Comparison of ENCODE assay signal across 8 cellular contexts in the genomic region with DNA sequence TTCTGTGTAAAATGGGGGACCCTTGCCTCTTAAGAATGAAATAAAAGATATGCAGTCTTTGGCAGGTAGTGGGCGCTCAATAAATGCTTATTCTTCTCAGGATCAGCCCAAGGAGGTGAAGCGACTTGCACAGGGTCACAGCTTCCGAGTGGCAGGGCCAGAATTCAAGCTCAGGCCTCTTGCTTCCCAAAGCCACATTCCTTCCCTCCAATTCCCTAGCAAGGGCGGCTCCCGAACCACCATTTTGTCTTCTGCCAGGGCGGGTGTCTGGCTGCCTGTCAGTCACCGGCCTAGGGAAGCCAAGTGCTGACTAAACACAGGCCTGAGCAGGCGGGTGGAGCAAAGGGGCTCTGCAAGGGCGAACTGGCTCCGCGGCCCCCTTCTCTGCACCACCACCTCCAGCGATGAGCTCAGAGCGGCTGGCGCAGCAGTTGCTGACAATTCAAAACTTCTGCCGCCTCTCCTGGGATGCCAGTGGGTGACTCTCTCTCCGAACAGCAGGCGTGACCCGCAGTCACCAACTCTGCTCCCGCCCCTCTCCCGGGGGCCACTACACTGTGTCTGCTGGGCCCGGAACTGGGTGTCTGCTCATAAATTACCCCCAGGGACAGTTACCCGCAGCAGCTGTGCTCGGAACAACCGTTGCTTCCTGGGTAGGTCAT. TPM values are rescaled to one million over a fixed set of nuclear protein-coding genes. Genes with fewer than 3 reads are reported as not detected.
DNase-seq lines count a peak whose midpoint lies in the region; ATAC-seq and TF ChIP-seq lines count a peak whose summit lies in the region.

No MANE protein-coding gene starts in this region.

- TF ChIP-seq CTCF in GM13977 (IDR thresholded peaks at IDR 0.05; ENCODE audit: extremely low read depth, insufficient read depth, missing control alignments) (peak; percentile 65), tibial nerve (IDR thresholded peaks at IDR 0.05) (peak in 2 of 5 experiments; percentile 16 to 28)

- no peaks in the 10 kb centered on the region for H3K27me3 ChIP-seq in tibial nerve
- no peaks in the 10 kb centered on the region for H3K27me3 ChIP-seq in HAP-1 (ENCODE audit: low read depth)

- no peaks in the 10 kb centered on the region for H3K9me3 ChIP-seq in mesodermal cell (ENCODE audit: control insufficient read depth, low read length)
- H3K9me3 ChIP-seq in tibial nerve, result no peaks in the 10 kb centered on the region
- no peaks in the 10 kb centered on the region for H3K9me3 ChIP-seq in HAP-1

- DNase-seq in GM13977 (ENCODE audit: low spot score), result peak; percentile 74
- DNase-seq in NCI-H2227 (lab: John Stamatoyannopoulos, UW; ENCODE audit: unreplicated experiment), result peak; percentile 62
- peak; percentile 58 for DNase-seq in ecto neural progenitor cell (ENCODE audit: low spot score)
- peak; percentile 58 to 62 for DNase-seq in tibial nerve (ENCODE audit: low spot score in 2 of 2)
- DNase-seq in GOT3 (lab: John Stamatoyannopoulos, UW), result no peak
- DNase-seq in HAP-1 (ENCODE audit: low spot score in 2 of 2), result no peak

- in situ Hi-C loops in GM13977 (cut with MboI; ENCODE audit: low pct_unique_long_range_greater_than_20kb, low sequenced_read_pairs, unreplicated experiment) (no loop called here), HAP-1 (cut with MboI; ENCODE audit: low sequenced_read_pairs) (no loop called here)

- H3K36me3 ChIP-seq in mesodermal cell (ENCODE audit: control insufficient read depth, insufficient read depth, low read length) (peaks cover 36% of the 10 kb centered on the region), tibial nerve (peaks cover 4 to 24% (median 13%) of the 10 kb centered on the region in 3 donors), HAP-1 (replicated peaks) (peaks cover 5% of the 10 kb centered on the region)

- 77 to 86% methylated on average over 20 of the region's 24 CpGs for WGBS in mesodermal cell (ENCODE audit: insufficient coverage in 2 of 2), 2 experiments
- 12 to 29% methylated on average over 17 to 22 of the region's 24 CpGs for WGBS in tibial nerve, 2 donors

- H3K27ac ChIP-seq in mesodermal cell (ENCODE audit: low read depth, low read length, severe bottlenecking), result peak overlapping the region; percentile 73
- H3K27ac ChIP-seq in tibial nerve, result peak overlapping the region; percentile 66 to 90 (median 82)

- no peak for ATAC-seq in HG03571 (IDR thresholded peaks at IDR 0.05; ENCODE audit: unreplicated experiment)

- peaks cover 42% of the 10 kb centered on the region for H3K4me1 ChIP-seq in mesodermal cell (ENCODE audit: control insufficient read depth, insufficient read depth, low read length, poor library complexity, severe bottlenecking)
- H3K4me1 ChIP-seq in tibial nerve, result peaks cover 0 to 85% (median 41%) of the 10 kb centered on the region in 4 donors
- no peaks in the 10 kb centered on the region for H3K4me1 ChIP-seq in HAP-1

- H3K4me3 ChIP-seq in mesodermal cell (ENCODE audit: extremely low read depth, insufficient read depth, low read length, poor library complexity, severe bottlenecking), result no peak overlapping the region
- peak overlapping the region in 2 of 4 donors; percentile 7 to 15 for H3K4me3 ChIP-seq in tibial nerve
- no peak overlapping the region for H3K4me3 ChIP-seq in HAP-1

- TF ChIP-seq EP300 in tibial nerve (IDR thresholded peaks at IDR 0.05), result peak in 1 of 2 donors; percentile 58

- TF ChIP-seq POLR2A in tibial nerve (IDR thresholded peaks at IDR 0.05), result peak in 1 of 2 donors; percentile 15

RNA-seq across cellular contexts. Expression of a gene that starts 10.8 kb away (rescaled TPM):
- polyA plus RNA-seq in mesodermal cell (2013, experiment 1 of 2), result 6.0 TPM
- polyA plus RNA-seq in mesodermal cell (2013, experiment 2 of 2), result 6.1 TPM
- total RNA-seq in tibial nerve, result not detected

RNA-seq across cellular contexts. Expression of a gene that starts 20.1 kb away (rescaled TPM):
- 3.1 TPM for polyA plus RNA-seq in mesodermal cell (2013, experiment 1 of 2)
- 1.2 TPM for polyA plus RNA-seq in mesodermal cell (2013, experiment 2 of 2)
- total RNA-seq in tibial nerve, result not detected

RNA-seq across cellular contexts. Expression of a gene that starts 28.6 kb away (rescaled TPM):
- 131 TPM for polyA plus RNA-seq in mesodermal cell (2013, experiment 1 of 2)
- polyA plus RNA-seq in mesodermal cell (2013, experiment 2 of 2), result 74.3 TPM
- total RNA-seq in tibial nerve, result 1 to 10 TPM in 3 of 4 donors, not detected in 1; 2.5 to 8.7 (median 3.7) TPM

RNA-seq across cellular contexts. Expression of a gene that starts 36.4 kb away (rescaled TPM):
- 26.4 TPM for polyA plus RNA-seq in mesodermal cell (2013, experiment 1 of 2)
- polyA plus RNA-seq in mesodermal cell (2013, experiment 2 of 2), result 19.3 TPM
- 100 to 1,000 TPM in 2 of 4 donors, 10 to 100 TPM in 2; 82.2 to 122 (median 101) TPM for total RNA-seq in tibial nerve

Comparison
In these comparisons a context has a peak if more than half of its experiments do, and no peak if none do; other contexts are left out.
1. DNase-seq: peak in GM13977 (single experiment), NCI-H2227 (single experiment), ecto neural progenitor cell (single experiment) and tibial nerve (2 of 2); none in GOT3 (single experiment) and HAP-1 (0 of 2).